In genomic region chr5:123881791-123882244, GRCh38 we compare ENCODE assay signal across 14 cellular contexts.
DNase-seq lines count a peak whose midpoint lies in the region; ATAC-seq and TF ChIP-seq lines count a peak whose summit lies in the region.
"Had no signal": no experiment of that assay in that cellular context is flagged by ENCODE, and none has a peak within 500 bp of the region (broad histone marks: within the 10 kb centered on the region; RNA-seq: fewer than 3 reads in every experiment).

No MANE protein-coding gene starts in this region.

- H3K27ac ChIP-seq in mammary epithelial cell (ENCODE audit: insufficient read depth, low read depth, low read length) = no peak overlapping the region
- H3K27ac ChIP-seq in lung (ENCODE audit: low read depth in 1 of 2, low read length in 1 of 2) = no peak overlapping the region
- H3K27ac ChIP-seq in ascending aorta = no peak overlapping the region
- no peak overlapping the region for H3K27ac ChIP-seq in CD4-positive, alpha-beta memory T cell (ENCODE audit: low read depth, low read length)
- H3K27ac ChIP-seq: PC-9 had no signal

- H3K4me1 ChIP-seq in mammary epithelial cell (ENCODE audit: insufficient read depth, low read length) (no peaks in the 10 kb centered on the region), lung (ENCODE audit: control insufficient read depth in 2 of 2, insufficient read depth in 2 of 2, low read length in 2 of 2) (peaks cover 0 to 7% of the 10 kb centered on the region in 2 donors), ascending aorta (no peaks in the 10 kb centered on the region)
- H3K4me1 ChIP-seq in CD4-positive, alpha-beta memory T cell (ENCODE audit: insufficient read depth, low read length) = no peaks in the 10 kb centered on the region

- intact Hi-C loops in mammary epithelial cell (cut with micrococcal nuclease) = no loop called here
- intact Hi-C loops in ascending aorta (cut with DNase I) = no loop called here
- intact Hi-C loops in CD4-positive, alpha-beta memory T cell (cut with micrococcal nuclease) = no loop called here

- H3K9ac ChIP-seq in mammary epithelial cell (ENCODE audit: insufficient read depth, low read length) = no peak overlapping the region

- POLR2A ChIA-PET in BJ (lab: Charles Lee) = no interaction called here
- POLR2A ChIA-PET in CD4-positive, alpha-beta memory T cell (lab: Charles Lee; ENCODE audit: partially characterized antibody) = no interaction called here

- peaks cover 29% of the 10 kb centered on the region for H3K4me1 Mint-ChIP-seq in HFFc6 (ENCODE audit: low read depth)
- no peaks in the 10 kb centered on the region for H3K4me1 Mint-ChIP-seq in CD4-positive, alpha-beta memory T cell
- H3K4me1 Mint-ChIP-seq: activated B cell treated with CpG ODN at 0.5 μM for 24 hours; stimulated activated naive B cell treated with anti-CD40 and anti-IgM and Interleukin-4, amounts not matched to agents 10 μg/mL and 1 μg/mL and 100 μg/mL, for 72 hours had no signal

- peak; percentile 15 for ATAC-seq in lung (ENCODE audit: insufficient read depth, low FRiP score)
- ATAC-seq: GM12878; stimulated activated naive B cell treated with anti-CD40 and anti-IgM and Interleukin-4, amounts not matched to agents 10 μg/mL and 1 μg/mL and 100 μg/mL, for 72 hours had no signal

- dilution Hi-C loops in mammary epithelial cell (cut with HindIII; ENCODE audit: low sequenced_read_pairs) = loop anchor here (10.0 kb wide), 1 partner anchor 293 kb away; no protein-coding TSS in a partner anchor

- WGBS in mammary epithelial cell (ENCODE audit: low coverage, missing lambda C conversion rate) = 51% methylated on average over 5 of the region's 5 CpGs
- 29 to 45% methylated on average over 5 of the region's 5 CpGs for WGBS in lung, 2 donors

- DNase-seq in BJ (ENCODE audit: low read depth) (peak; percentile 7), HFFc6 (peak; percentile 12), mammary epithelial cell (peak; percentile 1), lung (ENCODE audit: low spot score) (no peak), UCSD-AML1 (lab: John Stamatoyannopoulos, UW; ENCODE audit: unreplicated experiment) (no peak), ascending aorta (ENCODE audit: low spot score in 2 of 2) (no peak), ureter (ENCODE audit: low spot score) (no peak)
- DNase-seq in CD4-positive, alpha-beta memory T cell = no peak
- DNase-seq: activated B cell treated with CpG ODN at 0.5 μM for 24 hours; NCI-H2029; PC-9; stimulated activated CD4-positive, alpha-beta T cell treated with anti-CD3 and anti-CD28 coated beads, Interleukin-15, amount 100 ng/mL, for 24 hours; stimulated activated naive B cell treated with anti-CD40 and anti-IgM and Interleukin-4, amounts not matched to agents 10 μg/mL and 1 μg/mL and 100 μg/mL, for 72 hours had no signal

- TF ChIP-seq CTCF in BJ (IDR thresholded peaks at IDR 0.05; ENCODE audit: insufficient read depth, low read depth, low read length) (no peak), HFFc6 (IDR thresholded peaks at IDR 0.05) (no peak), mammary epithelial cell (conservative IDR thresholded peaks at IDR 0.05 in 1 of 2, IDR thresholded peaks at IDR 0.05 in 1 of 2; ENCODE audit: extremely low read depth in 1 of 2, insufficient read depth in 1 of 2, low read depth in 1 of 2, low read length in 2 of 2) (no peak), lung (IDR thresholded peaks at IDR 0.05; ENCODE audit: control extremely low read depth, extremely low read depth) (no peak), ascending aorta (IDR thresholded peaks at IDR 0.05) (no peak)

- H3K4me3 ChIP-seq in BJ (ENCODE audit: low read depth, low read length) (no peak overlapping the region), mammary epithelial cell (replicated peaks in 1 of 3; ENCODE audit: insufficient read depth in 1 of 3, low read depth in 2 of 3, low read length in 3 of 3) (no peak overlapping the region), lung (no peak overlapping the region), ascending aorta (no peak overlapping the region)
- H3K4me3 ChIP-seq in CD4-positive, alpha-beta memory T cell (ENCODE audit: low read length in 2 of 2) = no peak overlapping the region
- H3K4me3 ChIP-seq: GM12878, PC-9 had no signal

- no peaks in the 10 kb centered on the region for H3K9me3 ChIP-seq in mammary epithelial cell (replicated peaks; ENCODE audit: insufficient read depth, low read length)
- no peaks in the 10 kb centered on the region for H3K9me3 ChIP-seq in lung (ENCODE audit: control insufficient read depth in 2 of 2, insufficient read depth in 1 of 2, low read length in 1 of 2)
- no peaks in the 10 kb centered on the region for H3K9me3 ChIP-seq in ascending aorta
- H3K9me3 ChIP-seq in CD4-positive, alpha-beta memory T cell (ENCODE audit: control insufficient read depth in 1 of 2, low read length in 2 of 2) = no peaks in the 10 kb centered on the region

- CTCF ChIA-PET in BJ (lab: Yijun Ruan, JAX) = no interaction called here
- CTCF ChIA-PET in mammary epithelial cell (lab: Charles Lee; ENCODE audit: low non-redundant PET) = no interaction called here
- CTCF ChIA-PET in CD4-positive, alpha-beta memory T cell (lab: Charles Lee; ENCODE audit: partially characterized antibody) = no interaction called here

- H3K27ac Mint-ChIP-seq in HFFc6 = peak overlapping the region; percentile 3; the same call in 1 of the 2 replicates
- H3K27ac Mint-ChIP-seq in CD4-positive, alpha-beta memory T cell = no peak overlapping the region
- H3K27ac Mint-ChIP-seq: activated B cell treated with CpG ODN at 0.5 μM for 24 hours; stimulated activated naive B cell treated with anti-CD40 and anti-IgM and Interleukin-4, amounts not matched to agents 10 μg/mL and 1 μg/mL and 100 μg/mL, for 72 hours had no signal

- H3K36me3 ChIP-seq in BJ (ENCODE audit: control insufficient read depth, insufficient read depth, low read length) (no peaks in the 10 kb centered on the region), mammary epithelial cell (ENCODE audit: insufficient read depth, low read length) (no peaks in the 10 kb centered on the region), lung (ENCODE audit: control insufficient read depth in 2 of 2, insufficient read depth in 2 of 2, low read length in 2 of 2) (no peaks in the 10 kb centered on the region), ascending aorta (no peaks in the 10 kb centered on the region)
- no peaks in the 10 kb centered on the region for H3K36me3 ChIP-seq in CD4-positive, alpha-beta memory T cell (ENCODE audit: insufficient read depth, low read length)

- H3K36me3 Mint-ChIP-seq in HFFc6 (ENCODE audit: low read depth) = no peaks in the 10 kb centered on the region
- no peaks in the 10 kb centered on the region for H3K36me3 Mint-ChIP-seq in CD4-positive, alpha-beta memory T cell
- H3K36me3 Mint-ChIP-seq: stimulated activated naive B cell treated with anti-CD40 and anti-IgM and Interleukin-4, amounts not matched to agents 10 μg/mL and 1 μg/mL and 100 μg/mL, for 72 hours had no signal

- H3K4me2 ChIP-seq in mammary epithelial cell (ENCODE audit: insufficient read depth, low read depth, low read length) = no peak overlapping the region
- H3K4me2 ChIP-seq: PC-9 had no signal

- H4K20me1 ChIP-seq in mammary epithelial cell (ENCODE audit: insufficient read depth, low read length) = no peaks in the 10 kb centered on the region

- peaks cover 1% of the 10 kb centered on the region; the same call in 1 of the 2 replicates for H3K27me3 ChIP-seq in BJ (ENCODE audit: control insufficient read depth, insufficient read depth, low read length)
- no peaks in the 10 kb centered on the region for H3K27me3 ChIP-seq in mammary epithelial cell (ENCODE audit: insufficient read depth, low read length)
- H3K27me3 ChIP-seq in lung (ENCODE audit: control insufficient read depth, insufficient read depth) = no peaks in the 10 kb centered on the region
- H3K27me3 ChIP-seq in ascending aorta = no peaks in the 10 kb centered on the region
- H3K27me3 ChIP-seq in CD4-positive, alpha-beta memory T cell (ENCODE audit: insufficient read depth, low read length) = no peaks in the 10 kb centered on the region

- 0 out of 2 replicates have a peak overlapping the region, but pooled peaks have one; percentile 12 for H3K4me3 Mint-ChIP-seq in HFFc6
- H3K4me3 Mint-ChIP-seq in CD4-positive, alpha-beta memory T cell = no peak overlapping the region
- H3K4me3 Mint-ChIP-seq: activated B cell treated with CpG ODN at 0.5 μM for 24 hours; stimulated activated naive B cell treated with anti-CD40 and anti-IgM and Interleukin-4, amounts not matched to agents 10 μg/mL and 1 μg/mL and 100 μg/mL, for 72 hours had no signal

- H3K9me3 Mint-ChIP-seq in HFFc6 = no peaks in the 10 kb centered on the region
- H3K9me3 Mint-ChIP-seq in CD4-positive, alpha-beta memory T cell = peaks cover 0 to 11% (median 2%) of the 10 kb centered on the region in 8 donors
- H3K9me3 Mint-ChIP-seq: activated B cell treated with CpG ODN at 0.5 μM for 24 hours had no signal

- no peak overlapping the region for H2AFZ ChIP-seq in mammary epithelial cell (ENCODE audit: low read depth, low read length)
- H2AFZ ChIP-seq: PC-9 had no signal

- H3K27me3 Mint-ChIP-seq in HFFc6 (ENCODE audit: insufficient read depth) = no peaks in the 10 kb centered on the region; the same call in 1 of the 2 replicates
- no peaks in the 10 kb centered on the region for H3K27me3 Mint-ChIP-seq in CD4-positive, alpha-beta memory T cell
- H3K27me3 Mint-ChIP-seq: activated B cell treated with CpG ODN at 0.5 μM for 24 hours; stimulated activated naive B cell treated with anti-CD40 and anti-IgM and Interleukin-4, amounts not matched to agents 10 μg/mL and 1 μg/mL and 100 μg/mL, for 72 hours had no signal

- no peaks in the 10 kb centered on the region for H3K79me2 ChIP-seq in mammary epithelial cell (ENCODE audit: insufficient read depth, low read length)

- in situ Hi-C loops in mammary epithelial cell (cut with MboI; ENCODE audit: low sequenced_read_pairs in 2 of 2) = no loop called here

- BruUV-seq in mammary epithelial cell (replicated peaks; lab: Mats Ljungman, UMichigan) = no TSS peak

Comparison
In these comparisons a context has a peak if more than half of its experiments do, and no peak if none do; other contexts are left out.
1. DNase-seq: peak in BJ (single experiment), HFFc6 (single experiment) and mammary epithelial cell (single experiment); none in lung (single experiment), UCSD-AML1 (single experiment), ascending aorta (0 of 2), CD4-positive, alpha-beta memory T cell (0 of 5) and ureter (single experiment).